34 cellular contexts compared by ENCODE assay signal in the genomic region with DNA sequence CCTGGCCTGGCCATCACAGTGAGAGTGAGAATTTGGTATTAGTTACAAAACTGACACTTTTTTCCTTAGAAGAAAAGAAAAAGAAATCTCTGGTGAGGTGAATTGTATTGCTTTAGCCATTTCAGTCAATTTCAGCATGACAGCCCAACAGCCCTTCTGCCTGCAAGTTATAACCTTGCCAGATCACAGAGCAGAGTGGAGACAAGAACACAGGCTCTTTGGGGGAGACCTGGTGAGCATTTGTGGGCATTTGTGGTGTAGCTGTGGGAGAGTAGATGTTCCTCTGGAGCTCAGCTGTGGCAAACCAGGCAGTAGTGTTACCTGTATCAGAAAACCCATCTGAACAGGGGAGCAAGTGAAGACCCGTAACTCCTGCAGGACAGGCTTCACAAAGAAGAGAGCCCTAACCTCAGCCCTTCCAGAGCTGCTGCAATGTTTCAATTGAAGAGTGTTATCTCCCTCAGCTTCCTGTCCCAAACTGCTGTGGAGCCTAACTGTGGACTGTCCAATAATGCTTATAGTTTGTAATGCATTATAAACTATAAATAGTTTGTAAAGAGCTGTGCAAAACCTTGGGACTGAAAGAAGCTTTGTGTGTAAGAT. TPM values are rescaled to one million over a fixed set of nuclear protein-coding genes. Genes with fewer than 3 reads are reported as not detected.
"Had no signal": no experiment of that assay in that cellular context is flagged by ENCODE, and none has a peak within 500 bp of the region (broad histone marks: within the 10 kb centered on the region; RNA-seq: fewer than 3 reads in every experiment).

No MANE protein-coding gene starts in this region.

- H3K4me2 ChIP-seq: hepatocyte had no signal

- H3K27me3 ChIP-seq: gastrocnemius medialis, hepatocyte, left lung, sigmoid colon, stomach, tibial nerve, upper lobe of right lung, uterus had no signal

- H3K27me3 Mint-ChIP-seq: effector memory CD8-positive, alpha-beta T cell; naive B cell had no signal

- FAIRE-seq: endometrium had no signal

- H3K36me3 ChIP-seq: gastrocnemius medialis, left lung, prostate gland, sigmoid colon, thoracic aorta, upper lobe of right lung, uterus had no signal

- H3K36me3 Mint-ChIP-seq: stimulated activated effector memory CD8-positive, alpha-beta T cell treated with anti-CD3 and anti-CD28 coated beads, Interleukin-12 subunit alpha, Interleukin-12 subunit beta, amount 100 ng/mL, for 72 hours had no signal

- H3K9me3 ChIP-seq: gastrocnemius medialis, left lung, mucosa of descending colon, prostate gland, sigmoid colon, stomach, thoracic aorta, tibial nerve, upper lobe of right lung, uterus had no signal

- DNase-seq: effector memory CD8-positive, alpha-beta T cell; erythroblast; gastrocnemius medialis; head of caudate nucleus; left cardiac atrium; left lung; mesenchymal stem cell; mucosa of descending colon; naive B cell; nucleus accumbens; right cardiac atrium; sigmoid colon; stimulated activated CD4-positive, alpha-beta T cell treated with anti-CD3 and anti-CD28 coated beads, Interleukin-2, amount 100 ng/mL, for 24 hours; stimulated activated CD4-positive, alpha-beta T cell treated with anti-CD3 and anti-CD28 coated beads, Interleukin-4, amount 100 ng/mL, for 24 hours; stimulated activated naive CD4-positive, alpha-beta T cell treated with Interleukin-2 at 50 U/mL for 16 hours; stomach; upper lobe of right lung; uterus had no signal

- H3K4me1 Mint-ChIP-seq: mesothelial cell of epicardium; naive B cell; nephron; stimulated activated effector memory CD8-positive, alpha-beta T cell treated with anti-CD3 and anti-CD28 coated beads, Interleukin-12 subunit alpha, Interleukin-12 subunit beta, amount 100 ng/mL, for 72 hours had no signal

- H3K27ac Mint-ChIP-seq: effector memory CD8-positive, alpha-beta T cell; mesothelial cell of epicardium; nephron; stimulated activated effector memory CD8-positive, alpha-beta T cell treated with anti-CD3 and anti-CD28 coated beads, Interleukin-12 subunit alpha, Interleukin-12 subunit beta, amount 100 ng/mL, for 72 hours had no signal

- H3K79me2 ChIP-seq: hepatocyte had no signal

- ATAC-seq: effector memory CD8-positive, alpha-beta T cell; gastrocnemius medialis; left cardiac atrium; left lung; mucosa of descending colon; right cardiac atrium; stimulated activated effector memory CD8-positive, alpha-beta T cell treated with anti-CD3 and anti-CD28 coated beads, Interleukin-12 subunit alpha, Interleukin-12 subunit beta, amount 100 ng/mL, for 72 hours; upper lobe of right lung had no signal

- H3K4me1 ChIP-seq: gastrocnemius medialis, left lung, prostate gland, sigmoid colon, stomach, tibial nerve, upper lobe of right lung, uterus had no signal

- H3K27ac ChIP-seq: coronary artery, gastrocnemius medialis, hepatocyte, left lung, prostate gland, sigmoid colon, stomach, thoracic aorta, tibial nerve, upper lobe of right lung, uterus had no signal

- H3K4me3 ChIP-seq: coronary artery, gastrocnemius medialis, hepatocyte, left lung, mucosa of descending colon, prostate gland, sigmoid colon, stomach, thoracic aorta, tibial nerve, upper lobe of right lung, uterus had no signal

- H3K9me3 Mint-ChIP-seq: effector memory CD8-positive, alpha-beta T cell; mesothelial cell of epicardium; naive B cell; nephron; stimulated activated effector memory CD8-positive, alpha-beta T cell treated with anti-CD3 and anti-CD28 coated beads, Interleukin-12 subunit alpha, Interleukin-12 subunit beta, amount 100 ng/mL, for 72 hours had no signal

- H3K4me3 Mint-ChIP-seq: effector memory CD8-positive, alpha-beta T cell; mesothelial cell of epicardium; naive B cell; nephron; stimulated activated effector memory CD8-positive, alpha-beta T cell treated with anti-CD3 and anti-CD28 coated beads, Interleukin-12 subunit alpha, Interleukin-12 subunit beta, amount 100 ng/mL, for 72 hours had no signal

- H2AFZ ChIP-seq: hepatocyte had no signal

RNA-seq across cellular contexts. Expression of a gene that starts 22.8 kb away (rescaled TPM):
- total RNA-seq: fibroblast of villous mesenchyme, glomerular endothelial cell, hepatocyte, left lung, lung microvascular endothelial cell, renal cortical epithelial cell, skeletal muscle tissue, subcutaneous adipose tissue, upper lobe of right lung had no signal
- polyA plus RNA-seq: hepatocyte had no signal

RNA-seq across cellular contexts. Expression of a gene that starts 40.2 kb away (rescaled TPM):
- total RNA-seq: dermis microvascular lymphatic vessel endothelial cell, gastrocnemius medialis, left cardiac atrium, left lung, renal cortical epithelial cell, right cardiac atrium, skeletal muscle tissue, stomach, subcutaneous adipose tissue, tibial nerve, upper lobe of right lung, uterus had no signal
- polyA plus RNA-seq: right cardiac atrium had no signal
